Comparison of ENCODE assay signal across 9 cellular contexts in the genomic region with DNA sequence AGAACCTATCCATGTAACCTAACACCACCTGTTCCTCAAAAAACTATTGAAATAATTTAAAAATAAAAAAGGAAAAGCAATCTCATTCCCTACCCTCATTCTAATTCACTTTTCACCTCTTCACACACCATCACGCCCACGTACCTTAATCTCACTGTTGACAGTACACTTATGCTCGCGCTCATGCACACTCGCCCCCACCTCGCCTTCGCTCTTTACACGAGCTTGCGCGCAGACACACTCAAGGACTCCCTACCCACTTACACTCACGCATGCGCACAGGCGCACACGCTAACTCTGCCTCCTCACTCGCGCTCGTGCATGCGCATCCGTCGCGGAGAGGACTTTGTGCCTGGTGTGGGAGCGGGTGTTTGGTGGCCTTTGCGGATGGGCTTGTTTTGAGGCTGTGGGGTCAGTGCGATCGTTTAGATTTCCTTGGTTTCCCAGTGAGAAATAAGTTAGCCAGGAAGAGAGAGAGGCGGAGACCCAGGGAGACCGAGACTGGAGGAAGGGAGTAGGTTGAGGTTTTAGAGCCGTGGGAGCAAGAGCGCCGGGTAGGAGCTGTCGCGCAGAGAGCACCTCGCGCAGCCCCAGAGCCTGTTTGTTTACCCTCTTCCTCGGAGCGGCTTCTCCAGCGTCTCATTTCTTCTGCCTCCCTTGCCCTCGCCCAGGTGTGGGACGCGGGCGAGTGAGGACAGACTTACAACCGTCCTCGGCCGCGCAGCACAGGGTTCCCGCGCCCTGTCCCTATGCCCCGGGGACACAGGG. TPM values are rescaled to one million over a fixed set of nuclear protein-coding genes. Genes with fewer than 3 reads are reported as not detected.
A peak's percentile ranks its signal among the peaks of the same experiment; 100 is the strongest.
DNase-seq lines count a peak whose midpoint lies in the region; TF ChIP-seq lines count a peak whose summit lies in the region.
"Had no signal": no experiment of that assay in that cellular context is flagged by ENCODE, and none has a peak within 500 bp of the region (broad histone marks: within the 10 kb centered on the region; RNA-seq: fewer than 3 reads in every experiment).

No MANE protein-coding gene starts in this region.

- peak; percentile 67 for DNase-seq in ELF-1 (ENCODE audit: low read depth, low spot score)
- DNase-seq in H4 (ENCODE audit: low spot score), result peak; percentile 18
- peak; percentile 17 for DNase-seq in NCI-H1105 (lab: John Stamatoyannopoulos, UW)
- DNase-seq in T-helper 9 cell, result peak; percentile 61
- peak; percentile 67 for DNase-seq in astrocyte of the spinal cord (ENCODE audit: low read depth, low spot score)
- DNase-seq in skeletal muscle cell (ENCODE audit: low read depth), result no peak
- DNase-seq in NK-92 treated with Interleukin-12 subunit alpha and Interleukin-12 subunit beta, amount 100 ng/mL, for 24 hours (lab: John Stamatoyannopoulos, UW), result no peak

- in situ Hi-C loops in astrocyte of the spinal cord (cut with HindIII; ENCODE audit: low sequenced_read_pairs), result no loop called here

- H3K4me3 ChIP-seq in astrocyte of the spinal cord (ENCODE audit: low read depth, low read length) (peak overlapping the region; percentile 45), iPS-11a (ENCODE audit: low read depth, low read length) (peak overlapping the region; percentile 38), skeletal muscle cell (ENCODE audit: low read depth, low read length) (peak overlapping the region; percentile 63)

- no peak for TF ChIP-seq CTCF in astrocyte of the spinal cord (IDR thresholded peaks at IDR 0.05; ENCODE audit: low read depth, low read length)

RNA-seq across cellular contexts. Expression of gene GSX2, which starts 8.1 kb away (rescaled TPM):
- total RNA-seq in H4 (2014; rRNA removed; shearing (Covaris generic)), result not detected in 2 replicates
- total RNA-seq: renal cortical epithelial cell had no signal

RNA-seq across cellular contexts. Expression of gene CHIC2, which starts 27.4 kb away (rescaled TPM):
- 17.7 and 23.8 TPM in 2 replicates for total RNA-seq in H4 (2014; rRNA removed; shearing (Covaris generic))

Comparison
In these comparisons a context has a peak if more than half of its experiments do, and no peak if none do; other contexts are left out.
1. DNase-seq: peak in ELF-1 (single experiment), H4 (single experiment), NCI-H1105 (single experiment), T-helper 9 cell (single experiment) and astrocyte of the spinal cord (single experiment); none in skeletal muscle cell (single experiment) and NK-92 treated with Interleukin-12 subunit alpha and Interleukin-12 subunit beta, amount 100 ng/mL, for 24 hours (single experiment).
2. Peak in every context shown above with its lines, with median percentiles within 50 percentile points of each other: H3K4me3 ChIP-seq.